8 cellular contexts compared by ENCODE assay signal in the genomic region with DNA sequence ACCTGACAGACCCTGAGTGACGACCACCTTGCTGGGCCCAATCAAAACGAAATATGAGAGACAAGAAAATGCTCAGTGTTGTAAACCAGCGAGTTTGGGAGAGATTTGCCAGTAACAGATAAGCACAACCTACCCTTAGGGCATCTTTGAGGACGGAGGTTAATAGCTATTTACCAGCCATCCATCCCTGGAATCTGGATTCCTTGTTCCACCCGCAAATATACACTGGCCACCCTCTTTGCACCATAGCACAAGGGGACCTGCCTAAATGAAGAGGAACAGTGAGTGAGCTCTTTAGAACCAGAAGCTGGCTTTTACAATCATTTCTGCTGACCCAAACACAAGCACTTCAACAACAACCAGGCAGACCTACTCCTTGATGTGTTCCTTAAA. TPM values are rescaled to one million over a fixed set of nuclear protein-coding genes. Genes with fewer than 3 reads are reported as not detected.
DNase-seq lines count a peak whose midpoint lies in the region; ATAC-seq and TF ChIP-seq lines count a peak whose summit lies in the region.

No MANE protein-coding gene starts in this region.

- DNase-seq in AG04450 (ENCODE audit: low read depth, low spot score) (no peak), GF-D8 (lab: John Stamatoyannopoulos, UW) (no peak), NCI-H748 treated with DMSO at 0.1 percent for 48 hours (lab: John Stamatoyannopoulos, UW) (no peak), NCI-H2107 treated with DMSO at 0.1 percent for 48 hours (lab: John Stamatoyannopoulos, UW; ENCODE audit: unreplicated experiment) (no peak)

- POLR2A ChIA-PET in AG04450 (lab: Yijun Ruan, JAX), result interaction anchor here (1.4 kb wide), 1 partner anchor 26 kb away, joined by 7 read pairs; no protein-coding TSS in a partner anchor

- TF ChIP-seq CTCF in AG04450 (IDR thresholded peaks at IDR 0.05; ENCODE audit: low read depth, low read length), result no peak

- H3K4me1 ChIP-seq in HUES6 (ENCODE audit: control insufficient read depth, insufficient read depth, low read length) (peaks cover 40% of the 10 kb centered on the region), muscle layer of duodenum (ENCODE audit: control insufficient read depth in 1 of 2, insufficient read depth in 2 of 2, low read length in 2 of 2) (peaks cover 5 to 11% of the 10 kb centered on the region in 2 donors)

- CTCF ChIA-PET in AG04450 (lab: Charles Lee), result interaction anchor here (2.1 kb wide), 1 partner anchor 56 kb away, joined by 5 read pairs; no protein-coding TSS in a partner anchor

- H3K27me3 ChIP-seq in AG04450 (ENCODE audit: control insufficient read depth, insufficient read depth, low read length), result no peaks in the 10 kb centered on the region
- H3K27me3 ChIP-seq in HUES6 (ENCODE audit: control insufficient read depth, insufficient read depth, low read length), result peaks cover 15% of the 10 kb centered on the region; the same call in 1 of the 2 replicates
- H3K27me3 ChIP-seq in muscle layer of duodenum (ENCODE audit: low read depth, low read length), result no peaks in the 10 kb centered on the region

- ATAC-seq in HG03039 (IDR thresholded peaks at IDR 0.05; ENCODE audit: unreplicated experiment), result no peak

- H3K4me3 ChIP-seq in AG04450 (ENCODE audit: low read depth, low read length) (peak overlapping the region; percentile 74), HUES6 (ENCODE audit: low read depth, low read length) (peak overlapping the region; percentile 82), muscle layer of duodenum (ENCODE audit: low read depth in 1 of 2, low read length in 2 of 2) (peak overlapping the region; percentile 72 to 77)

- no peaks in the 10 kb centered on the region for H3K36me3 ChIP-seq in HUES6 (ENCODE audit: control insufficient read depth, insufficient read depth, low read length)
- no peaks in the 10 kb centered on the region for H3K36me3 ChIP-seq in muscle layer of duodenum (ENCODE audit: control insufficient read depth in 1 of 2, insufficient read depth in 2 of 2, low read length in 2 of 2)

- H3K9ac ChIP-seq in HUES6 (ENCODE audit: low read length), result peak overlapping the region; percentile 77

- H3K9me3 ChIP-seq in AG04450 (ENCODE audit: control insufficient read depth, insufficient read depth, low read length), result no peaks in the 10 kb centered on the region
- H3K9me3 ChIP-seq in HUES6 (ENCODE audit: control insufficient read depth, insufficient read depth, low read depth, low read length), result peaks cover 27% of the 10 kb centered on the region
- no peaks in the 10 kb centered on the region for H3K9me3 ChIP-seq in muscle layer of duodenum (ENCODE audit: control insufficient read depth in 1 of 2, low read length in 2 of 2)

- no peak overlapping the region for H3K27ac ChIP-seq in AG04450 (ENCODE audit: low read depth, low read length)
- H3K27ac ChIP-seq in HUES6 (ENCODE audit: low read depth, low read length), result no peak overlapping the region; the same call in 1 of the 2 replicates
- H3K27ac ChIP-seq in cingulate gyrus (ENCODE audit: low read depth, low read length), result peak overlapping the region; percentile 31
- peak overlapping the region; percentile 80 for H3K27ac ChIP-seq in muscle layer of duodenum (ENCODE audit: low read length)

RNA-seq across cellular contexts. Expression of a gene that starts 0.7 kb away (rescaled TPM):
- 29.7 and 30.3 TPM in 2 replicates for polyA plus RNA-seq in AG04450 (2011; rRNA removed)
- 32.3 and 32.4 TPM in 2 replicates for polyA minus RNA-seq in AG04450 (2011; rRNA and poly(A)+ RNA removed)

RNA-seq across cellular contexts. Expression of a gene that starts 29.9 kb away (rescaled TPM):
- polyA plus RNA-seq in AG04450 (2011; rRNA removed), result not detected in 2 replicates
- not detected in 2 replicates for polyA minus RNA-seq in AG04450 (2011; rRNA and poly(A)+ RNA removed)

RNA-seq across cellular contexts. Expression of a gene that starts 41.9 kb away (rescaled TPM):
- polyA plus RNA-seq in AG04450 (2011; rRNA removed), result 41.5 and 50.5 TPM in 2 replicates
- polyA minus RNA-seq in AG04450 (2011; rRNA and poly(A)+ RNA removed), result 39.4 and 47.1 TPM in 2 replicates

RNA-seq across cellular contexts. Expression of a gene that starts 53.7 kb away (rescaled TPM):
- 2.5 and 2.8 TPM in 2 replicates for polyA plus RNA-seq in AG04450 (2011; rRNA removed)
- polyA minus RNA-seq in AG04450 (2011; rRNA and poly(A)+ RNA removed), result 3.7 and 5.1 TPM in 2 replicates

Comparison
In these comparisons a context has a peak if more than half of its experiments do, and no peak if none do; other contexts are left out.
1. H3K27ac ChIP-seq: peak in cingulate gyrus (single experiment) and muscle layer of duodenum (single experiment); none in AG04450 (single experiment) and HUES6 (single experiment).
2. Peak in every context shown above with its lines, with median percentiles within 50 percentile points of each other: H3K4me3 ChIP-seq.